In the genomic region with DNA sequence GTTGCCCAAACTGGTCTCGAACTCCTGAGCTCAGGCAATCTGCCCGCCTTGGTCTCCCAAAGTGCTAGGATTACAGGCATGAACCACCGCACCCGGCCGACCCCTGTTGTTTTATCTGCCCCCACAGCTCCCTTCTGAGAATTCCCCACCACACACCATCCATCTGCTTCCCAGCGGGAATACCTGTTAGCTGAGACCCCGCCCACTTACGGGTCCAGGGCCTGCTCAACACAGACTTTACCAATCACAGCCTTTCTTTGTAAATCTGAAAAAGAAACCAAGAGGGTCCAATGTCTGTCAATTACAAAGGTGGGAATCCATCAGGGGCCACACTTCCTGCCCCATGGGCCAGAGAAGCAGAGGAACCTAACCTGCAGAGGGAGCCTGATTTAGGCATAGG, we compare ENCODE assay signal across 20 cellular contexts. TPM values are rescaled to one million over a fixed set of nuclear protein-coding genes. Genes with fewer than 3 reads are reported as not detected.
DNase-seq lines count a peak whose midpoint lies in the region; ATAC-seq and TF ChIP-seq lines count a peak whose summit lies in the region.
"Had no signal": no experiment of that assay in that cellular context is flagged by ENCODE, and none has a peak within 500 bp of the region (broad histone marks: within the 10 kb centered on the region; RNA-seq: fewer than 3 reads in every experiment).

No MANE protein-coding gene starts in this region.

- H3K4me1 ChIP-seq in HEK293 (ENCODE audit: control insufficient read depth, insufficient read depth, low read length) (no peaks in the 10 kb centered on the region), osteoblast (ENCODE audit: insufficient read depth, low read length) (peaks cover 9% of the 10 kb centered on the region)
- H3K4me1 ChIP-seq: BE2C had no signal

- DNase-seq in H7 (peak; percentile 50), WTC11 (ENCODE audit: low spot score) (no peak), osteoblast (ENCODE audit: insufficient read length, low spot score, missing footprints) (peak; percentile 73), DMS79 treated with DMSO at 0.1 percent for 48 hours (lab: John Stamatoyannopoulos, UW) (no peak), Right ventricle myocardium superior (no peak), DMS 273 (lab: John Stamatoyannopoulos, UW; ENCODE audit: unreplicated experiment) (no peak)
- DNase-seq: ACHN; BE2C; C1 segment of cervical spinal cord; CD4-positive, CD25-positive, alpha-beta regulatory T cell; CD8-positive, alpha-beta memory T cell; COR-L47; DMS153; DND-41; EL; GM23248; KG1 had no signal

- H2AFZ ChIP-seq in osteoblast (ENCODE audit: low read length) = no peak overlapping the region
- H2AFZ ChIP-seq: GM23248 had no signal

- no peaks in the 10 kb centered on the region; the same call in 1 of the 2 replicates for H3K27me3 ChIP-seq in H7 (ENCODE audit: control insufficient read depth, insufficient read depth, low read length)
- no peaks in the 10 kb centered on the region for H3K27me3 ChIP-seq in osteoblast (ENCODE audit: insufficient read depth, low read length)
- H3K27me3 ChIP-seq: BE2C had no signal

- TF ChIP-seq CTCF in HEK293 (tag by site-specific recombination; IDR thresholded peaks at IDR 0.05) (no peak), WTC11 (IDR thresholded peaks at IDR 0.05) (no peak), osteoblast (IDR thresholded peaks at IDR 0.05; ENCODE audit: extremely low read depth, low read depth, low read length) (no peak)

- no peaks in the 10 kb centered on the region for H3K79me2 ChIP-seq in osteoblast (ENCODE audit: insufficient read depth, low read length)

- no peaks in the 10 kb centered on the region for H3K9me3 Mint-ChIP-seq in WTC11
- H3K9me3 Mint-ChIP-seq: CD4-positive, CD25-positive, alpha-beta regulatory T cell; CD8-positive, alpha-beta memory T cell had no signal

- peaks cover 18% of the 10 kb centered on the region for H3K4me1 Mint-ChIP-seq in WTC11
- H3K4me1 Mint-ChIP-seq: CD8-positive, alpha-beta memory T cell had no signal

- H3K4me2 ChIP-seq in osteoblast (ENCODE audit: insufficient read depth, low read length) = no peak overlapping the region

- H3K9me3 ChIP-seq in HEK293 (ENCODE audit: control insufficient read depth, insufficient read depth, low read depth, low read length) (no peaks in the 10 kb centered on the region), osteoblast (ENCODE audit: low read depth, low read length) (no peaks in the 10 kb centered on the region)
- H3K9me3 ChIP-seq: BE2C had no signal

- ATAC-seq in WTC11 (peak; percentile 80), Right ventricle myocardium superior (ENCODE audit: poor library complexity) (no peak)
- ATAC-seq: GM12878, HepG2 had no signal

- H3K27ac Mint-ChIP-seq in WTC11 = no peak overlapping the region

- H3K4me3 ChIP-seq in H7 (ENCODE audit: insufficient read depth, low read depth, low read length) (no peak overlapping the region), HEK293 (ENCODE audit: low read depth, low read length) (no peak overlapping the region), osteoblast (ENCODE audit: insufficient read depth, low read length) (no peak overlapping the region)
- H3K4me3 ChIP-seq: GM12878, GM23248 had no signal

- H3K36me3 Mint-ChIP-seq in WTC11 = no peaks in the 10 kb centered on the region
- H3K36me3 Mint-ChIP-seq: CD4-positive, CD25-positive, alpha-beta regulatory T cell had no signal

- POLR2A ChIA-PET in HEK293 (lab: Yijun Ruan, JAX) = interaction anchor here (1.2 kb wide), 1 partner anchor 13 kb away, joined by 4 read pairs; no protein-coding TSS in a partner anchor
- POLR2A ChIA-PET in WTC11 (lab: Charles Lee) = no interaction called here

- CTCF ChIA-PET in HEK293 (lab: Yijun Ruan, JAX) (interaction anchor here (0.7 to 2.3 kb wide), 4 partner anchors 9 to 13 kb away, joined by 3 to 11 read pairs (median 3); no protein-coding TSS in a partner anchor), WTC11 (lab: Charles Lee) (interaction anchor here (0.6 to 2.4 kb wide), 4 partner anchors 11 to 934 kb away, joined by 3 to 8 read pairs (median 4); no protein-coding TSS in a partner anchor)

- H3K4me3 Mint-ChIP-seq in WTC11 = no peak overlapping the region
- H3K4me3 Mint-ChIP-seq: CD4-positive, CD25-positive, alpha-beta regulatory T cell; CD8-positive, alpha-beta memory T cell had no signal

- intact Hi-C loops in Right ventricle myocardium superior (cut with DNase I) = no loop called here

- H4K20me1 ChIP-seq in osteoblast (ENCODE audit: insufficient read depth, low read length) = no peaks in the 10 kb centered on the region

- no peaks in the 10 kb centered on the region for H3K36me3 ChIP-seq in H7 (replicated peaks; ENCODE audit: control insufficient read depth, insufficient read depth, low read length)
- no peaks in the 10 kb centered on the region for H3K36me3 ChIP-seq in HEK293 (ENCODE audit: control insufficient read depth in 2 of 2, insufficient read depth in 1 of 2, low read length in 2 of 2)
- H3K36me3 ChIP-seq in osteoblast (ENCODE audit: insufficient read depth, low read length) = no peaks in the 10 kb centered on the region
- H3K36me3 ChIP-seq: BE2C had no signal

- peaks cover 4% of the 10 kb centered on the region; the same call in 1 of the 2 replicates for H3K27me3 Mint-ChIP-seq in WTC11 (ENCODE audit: low read depth)

- H3K27ac ChIP-seq in HEK293 (ENCODE audit: extremely low read depth, low read depth, low read length) = no peak overlapping the region
- no peak overlapping the region for H3K27ac ChIP-seq in osteoblast (ENCODE audit: low read depth, low read length)
- H3K27ac ChIP-seq: GM23248 had no signal

TF ChIP-seq in HEK293, 187 proteins besides CTCF, POLR2A, EP300 and RAD21:
- TF ChIP-seq ZNF133 (tag by site-specific recombination; IDR thresholded peaks at IDR 0.05) (peak; percentile 60), ZSCAN16 (tag by site-specific recombination; IDR thresholded peaks at IDR 0.05) (no peak)

TF ChIP-seq in WTC11, 78 proteins besides CTCF, POLR2A, EP300 and RAD21:
- TF ChIP-seq RORB (CRISPR knock-in tag; IDR thresholded peaks at IDR 0.05) (no peak), FOXP1 (CRISPR knock-in tag; IDR thresholded peaks at IDR 0.05; ENCODE audit: borderline replicate concordance) (no peak), CDX4 (CRISPR knock-in tag; IDR thresholded peaks at IDR 0.05; ENCODE audit: borderline replicate concordance) (no peak), ZNF396 (CRISPR knock-in tag; IDR thresholded peaks at IDR 0.05; ENCODE audit: borderline replicate concordance) (no peak)
- TF ChIP-seq, protein P1, sequence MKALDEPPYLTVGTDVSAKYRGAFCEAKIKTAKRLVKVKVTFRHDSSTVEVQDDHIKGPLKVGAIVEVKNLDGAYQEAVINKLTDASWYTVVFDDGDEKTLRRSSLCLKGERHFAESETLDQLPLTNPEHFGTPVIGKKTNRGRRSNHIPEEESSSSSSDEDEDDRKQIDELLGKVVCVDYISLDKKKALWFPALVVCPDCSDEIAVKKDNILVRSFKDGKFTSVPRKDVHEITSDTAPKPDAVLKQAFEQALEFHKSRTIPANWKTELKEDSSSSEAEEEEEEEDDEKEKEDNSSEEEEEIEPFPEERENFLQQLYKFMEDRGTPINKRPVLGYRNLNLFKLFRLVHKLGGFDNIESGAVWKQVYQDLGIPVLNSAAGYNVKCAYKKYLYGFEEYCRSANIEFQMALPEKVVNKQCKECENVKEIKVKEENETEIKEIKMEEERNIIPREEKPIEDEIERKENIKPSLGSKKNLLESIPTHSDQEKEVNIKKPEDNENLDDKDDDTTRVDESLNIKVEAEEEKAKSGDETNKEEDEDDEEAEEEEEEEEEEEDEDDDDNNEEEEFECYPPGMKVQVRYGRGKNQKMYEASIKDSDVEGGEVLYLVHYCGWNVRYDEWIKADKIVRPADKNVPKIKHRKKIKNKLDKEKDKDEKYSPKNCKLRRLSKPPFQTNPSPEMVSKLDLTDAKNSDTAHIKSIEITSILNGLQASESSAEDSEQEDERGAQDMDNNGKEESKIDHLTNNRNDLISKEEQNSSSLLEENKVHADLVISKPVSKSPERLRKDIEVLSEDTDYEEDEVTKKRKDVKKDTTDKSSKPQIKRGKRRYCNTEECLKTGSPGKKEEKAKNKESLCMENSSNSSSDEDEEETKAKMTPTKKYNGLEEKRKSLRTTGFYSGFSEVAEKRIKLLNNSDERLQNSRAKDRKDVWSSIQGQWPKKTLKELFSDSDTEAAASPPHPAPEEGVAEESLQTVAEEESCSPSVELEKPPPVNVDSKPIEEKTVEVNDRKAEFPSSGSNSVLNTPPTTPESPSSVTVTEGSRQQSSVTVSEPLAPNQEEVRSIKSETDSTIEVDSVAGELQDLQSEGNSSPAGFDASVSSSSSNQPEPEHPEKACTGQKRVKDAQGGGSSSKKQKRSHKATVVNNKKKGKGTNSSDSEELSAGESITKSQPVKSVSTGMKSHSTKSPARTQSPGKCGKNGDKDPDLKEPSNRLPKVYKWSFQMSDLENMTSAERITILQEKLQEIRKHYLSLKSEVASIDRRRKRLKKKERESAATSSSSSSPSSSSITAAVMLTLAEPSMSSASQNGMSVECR (CRISPR knock-in tag; IDR thresholded peaks at IDR 0.05; ENCODE audit: borderline replicate concordance) = no peak

RNA-seq across cellular contexts. Expression of gene CABLES1, which starts 14.2 kb away (rescaled TPM):
- total RNA-seq in H7 (2014; rRNA removed; shearing (Covaris generic)) = 9.6 and 22.5 TPM in 2 replicates
- total RNA-seq in WTC11 (2021) (15.4 to 18.0 TPM (median 17.0 TPM) in 3 replicates), osteoblast (13.0 and 16.8 TPM in 2 replicates), Right ventricle myocardium superior (3.3 TPM)

Comparison
In these comparisons a context has a peak if more than half of its experiments do, and no peak if none do; other contexts are left out.
1. DNase-seq: peak in H7 (single experiment) and osteoblast (single experiment); none in WTC11 (single experiment), DMS79 treated with DMSO at 0.1 percent for 48 hours (single experiment), Right ventricle myocardium superior (single experiment) and DMS 273 (single experiment).